Comparison of ENCODE assay signal across 3 cellular contexts in the genomic region with DNA sequence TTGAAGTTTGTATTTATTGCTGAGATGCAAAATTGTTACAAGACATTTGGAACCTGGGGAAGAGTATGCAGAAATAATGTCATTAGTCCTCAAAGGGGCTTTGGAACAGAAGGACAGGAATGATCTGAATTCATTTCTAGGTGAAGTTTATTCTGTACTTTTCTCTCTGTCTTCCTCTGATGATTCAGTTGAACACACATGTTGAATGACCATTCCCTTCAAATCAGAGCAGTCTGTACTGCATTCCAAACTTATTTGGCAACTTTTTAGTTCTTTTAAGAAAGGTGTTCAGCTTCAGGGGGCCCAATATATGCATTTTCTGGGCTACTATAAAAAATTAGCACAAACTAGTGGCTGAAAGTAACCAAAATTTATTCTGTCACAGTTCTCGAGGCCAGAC.
TF ChIP-seq lines count a peak whose summit lies in the region.

No MANE protein-coding gene starts in this region.

TF ChIP-seq in SK-N-SH treated with all-trans-retinoic acid at 6 μM for 48 hours, 23 proteins besides CTCF, POLR2A, EP300 and RAD21 (continues in another document):
- TF ChIP-seq, protein P1, sequence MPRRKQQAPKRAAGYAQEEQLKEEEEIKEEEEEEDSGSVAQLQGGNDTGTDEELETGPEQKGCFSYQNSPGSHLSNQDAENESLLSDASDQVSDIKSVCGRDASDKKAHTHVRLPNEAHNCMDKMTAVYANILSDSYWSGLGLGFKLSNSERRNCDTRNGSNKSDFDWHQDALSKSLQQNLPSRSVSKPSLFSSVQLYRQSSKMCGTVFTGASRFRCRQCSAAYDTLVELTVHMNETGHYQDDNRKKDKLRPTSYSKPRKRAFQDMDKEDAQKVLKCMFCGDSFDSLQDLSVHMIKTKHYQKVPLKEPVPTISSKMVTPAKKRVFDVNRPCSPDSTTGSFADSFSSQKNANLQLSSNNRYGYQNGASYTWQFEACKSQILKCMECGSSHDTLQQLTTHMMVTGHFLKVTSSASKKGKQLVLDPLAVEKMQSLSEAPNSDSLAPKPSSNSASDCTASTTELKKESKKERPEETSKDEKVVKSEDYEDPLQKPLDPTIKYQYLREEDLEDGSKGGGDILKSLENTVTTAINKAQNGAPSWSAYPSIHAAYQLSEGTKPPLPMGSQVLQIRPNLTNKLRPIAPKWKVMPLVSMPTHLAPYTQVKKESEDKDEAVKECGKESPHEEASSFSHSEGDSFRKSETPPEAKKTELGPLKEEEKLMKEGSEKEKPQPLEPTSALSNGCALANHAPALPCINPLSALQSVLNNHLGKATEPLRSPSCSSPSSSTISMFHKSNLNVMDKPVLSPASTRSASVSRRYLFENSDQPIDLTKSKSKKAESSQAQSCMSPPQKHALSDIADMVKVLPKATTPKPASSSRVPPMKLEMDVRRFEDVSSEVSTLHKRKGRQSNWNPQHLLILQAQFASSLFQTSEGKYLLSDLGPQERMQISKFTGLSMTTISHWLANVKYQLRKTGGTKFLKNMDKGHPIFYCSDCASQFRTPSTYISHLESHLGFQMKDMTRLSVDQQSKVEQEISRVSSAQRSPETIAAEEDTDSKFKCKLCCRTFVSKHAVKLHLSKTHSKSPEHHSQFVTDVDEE (CRISPR knock-in tag; IDR thresholded peaks at IDR 0.05), result no peak
- no peak for TF ChIP-seq OSR1 (CRISPR knock-in tag; IDR thresholded peaks at IDR 0.05)
- TF ChIP-seq PPARA (CRISPR knock-in tag; IDR thresholded peaks at IDR 0.05; ENCODE audit: borderline replicate concordance), result no peak
- TF ChIP-seq BACH2 (CRISPR knock-in tag; IDR thresholded peaks at IDR 0.05; ENCODE audit: borderline replicate concordance), result no peak
- TF ChIP-seq ESRRG (CRISPR knock-in tag; IDR thresholded peaks at IDR 0.05), result no peak
- no peak for TF ChIP-seq SNAI2 (CRISPR knock-in tag; IDR thresholded peaks at IDR 0.05)
- TF ChIP-seq, protein P2, sequence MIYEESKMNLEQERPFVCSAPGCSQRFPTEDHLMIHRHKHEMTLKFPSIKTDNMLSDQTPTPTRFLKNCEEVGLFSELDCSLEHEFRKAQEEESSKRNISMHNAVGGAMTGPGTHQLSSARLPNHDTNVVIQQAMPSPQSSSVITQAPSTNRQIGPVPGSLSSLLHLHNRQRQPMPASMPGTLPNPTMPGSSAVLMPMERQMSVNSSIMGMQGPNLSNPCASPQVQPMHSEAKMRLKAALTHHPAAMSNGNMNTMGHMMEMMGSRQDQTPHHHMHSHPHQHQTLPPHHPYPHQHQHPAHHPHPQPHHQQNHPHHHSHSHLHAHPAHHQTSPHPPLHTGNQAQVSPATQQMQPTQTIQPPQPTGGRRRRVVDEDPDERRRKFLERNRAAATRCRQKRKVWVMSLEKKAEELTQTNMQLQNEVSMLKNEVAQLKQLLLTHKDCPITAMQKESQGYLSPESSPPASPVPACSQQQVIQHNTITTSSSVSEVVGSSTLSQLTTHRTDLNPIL (CRISPR knock-in tag; IDR thresholded peaks at IDR 0.05; ENCODE audit: low read depth), result no peak
- no peak for TF ChIP-seq TOX (CRISPR knock-in tag; IDR thresholded peaks at IDR 0.05; ENCODE audit: borderline replicate concordance)
- no peak for TF ChIP-seq ZNF565 (CRISPR knock-in tag; conservative IDR thresholded peaks at IDR 0.05; ENCODE audit: low read depth)
- no peak for TF ChIP-seq TCF4 (CRISPR knock-in tag; IDR thresholded peaks at IDR 0.05; ENCODE audit: borderline replicate concordance)
- TF ChIP-seq CSDC2 (CRISPR knock-in tag; IDR thresholded peaks at IDR 0.05), result no peak
- no peak for TF ChIP-seq ZNF8 (CRISPR knock-in tag; IDR thresholded peaks at IDR 0.05)
- no peak for TF ChIP-seq ZNF70 (CRISPR knock-in tag; IDR thresholded peaks at IDR 0.05)
- no peak for TF ChIP-seq ISL1 (CRISPR knock-in tag; IDR thresholded peaks at IDR 0.05)

TF ChIP-seq in SK-N-SH, 30 proteins besides CTCF, POLR2A, EP300 and RAD21 (continued from another document):
- TF ChIP-seq, protein P3, sequence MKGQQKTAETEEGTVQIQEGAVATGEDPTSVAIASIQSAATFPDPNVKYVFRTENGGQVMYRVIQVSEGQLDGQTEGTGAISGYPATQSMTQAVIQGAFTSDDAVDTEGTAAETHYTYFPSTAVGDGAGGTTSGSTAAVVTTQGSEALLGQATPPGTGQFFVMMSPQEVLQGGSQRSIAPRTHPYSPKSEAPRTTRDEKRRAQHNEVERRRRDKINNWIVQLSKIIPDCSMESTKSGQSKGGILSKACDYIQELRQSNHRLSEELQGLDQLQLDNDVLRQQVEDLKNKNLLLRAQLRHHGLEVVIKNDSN (IDR thresholded peaks at IDR 0.05; ENCODE audit: borderline replicate concordance, low read depth), result no peak
- no peak for TF ChIP-seq SMC3 (IDR thresholded peaks at IDR 0.05; ENCODE audit: low read depth, low read length)
- no peak for TF ChIP-seq POLR2AphosphoS5 (IDR thresholded peaks at IDR 0.05; ENCODE audit: low read depth, low read length)
- TF ChIP-seq, protein P4, sequence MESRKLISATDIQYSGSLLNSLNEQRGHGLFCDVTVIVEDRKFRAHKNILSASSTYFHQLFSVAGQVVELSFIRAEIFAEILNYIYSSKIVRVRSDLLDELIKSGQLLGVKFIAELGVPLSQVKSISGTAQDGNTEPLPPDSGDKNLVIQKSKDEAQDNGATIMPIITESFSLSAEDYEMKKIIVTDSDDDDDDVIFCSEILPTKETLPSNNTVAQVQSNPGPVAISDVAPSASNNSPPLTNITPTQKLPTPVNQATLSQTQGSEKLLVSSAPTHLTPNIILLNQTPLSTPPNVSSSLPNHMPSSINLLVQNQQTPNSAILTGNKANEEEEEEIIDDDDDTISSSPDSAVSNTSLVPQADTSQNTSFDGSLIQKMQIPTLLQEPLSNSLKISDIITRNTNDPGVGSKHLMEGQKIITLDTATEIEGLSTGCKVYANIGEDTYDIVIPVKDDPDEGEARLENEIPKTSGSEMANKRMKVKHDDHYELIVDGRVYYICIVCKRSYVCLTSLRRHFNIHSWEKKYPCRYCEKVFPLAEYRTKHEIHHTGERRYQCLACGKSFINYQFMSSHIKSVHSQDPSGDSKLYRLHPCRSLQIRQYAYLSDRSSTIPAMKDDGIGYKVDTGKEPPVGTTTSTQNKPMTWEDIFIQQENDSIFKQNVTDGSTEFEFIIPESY (IDR thresholded peaks at IDR 0.05; ENCODE audit: borderline replicate concordance, low read depth), result no peak
- TF ChIP-seq FOXJ3 (CRISPR knock-in tag; IDR thresholded peaks at IDR 0.05), result no peak
- no peak for TF ChIP-seq MEF2A (IDR thresholded peaks at IDR 0.05; ENCODE audit: borderline replicate concordance, low read depth)
- TF ChIP-seq, protein P5, sequence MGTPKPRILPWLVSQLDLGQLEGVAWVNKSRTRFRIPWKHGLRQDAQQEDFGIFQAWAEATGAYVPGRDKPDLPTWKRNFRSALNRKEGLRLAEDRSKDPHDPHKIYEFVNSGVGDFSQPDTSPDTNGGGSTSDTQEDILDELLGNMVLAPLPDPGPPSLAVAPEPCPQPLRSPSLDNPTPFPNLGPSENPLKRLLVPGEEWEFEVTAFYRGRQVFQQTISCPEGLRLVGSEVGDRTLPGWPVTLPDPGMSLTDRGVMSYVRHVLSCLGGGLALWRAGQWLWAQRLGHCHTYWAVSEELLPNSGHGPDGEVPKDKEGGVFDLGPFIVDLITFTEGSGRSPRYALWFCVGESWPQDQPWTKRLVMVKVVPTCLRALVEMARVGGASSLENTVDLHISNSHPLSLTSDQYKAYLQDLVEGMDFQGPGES (IDR thresholded peaks at IDR 0.05; ENCODE audit: low read depth, low read length), result no peak
- no peak for TF ChIP-seq TEAD4 (IDR thresholded peaks at IDR 0.05; ENCODE audit: borderline replicate concordance, insufficient read depth)
- no peak for TF ChIP-seq RCOR1 (IDR thresholded peaks at IDR 0.05; ENCODE audit: low read length)
- no peak for TF ChIP-seq FOXM1 (IDR thresholded peaks at IDR 0.05; ENCODE audit: low read depth)
- TF ChIP-seq NFIC (IDR thresholded peaks at IDR 0.05; ENCODE audit: borderline replicate concordance), result no peak
- TF ChIP-seq TCF12 (IDR thresholded peaks at IDR 0.05), result no peak
- TF ChIP-seq GABPA (IDR thresholded peaks at IDR 0.05; ENCODE audit: low read depth), result no peak
- TF ChIP-seq NRF1 (IDR thresholded peaks at IDR 0.05; ENCODE audit: low read depth, low read length), result no peak
- no peak for TF ChIP-seq RFX5 (IDR thresholded peaks at IDR 0.05; ENCODE audit: low read length)
TF ChIP-seq in SK-N-SH: peak in this region for 0.

TF ChIP-seq in IMR-90, 13 proteins besides CTCF, POLR2A, EP300 and RAD21 (continued from another document):
- TF ChIP-seq, protein P6, sequence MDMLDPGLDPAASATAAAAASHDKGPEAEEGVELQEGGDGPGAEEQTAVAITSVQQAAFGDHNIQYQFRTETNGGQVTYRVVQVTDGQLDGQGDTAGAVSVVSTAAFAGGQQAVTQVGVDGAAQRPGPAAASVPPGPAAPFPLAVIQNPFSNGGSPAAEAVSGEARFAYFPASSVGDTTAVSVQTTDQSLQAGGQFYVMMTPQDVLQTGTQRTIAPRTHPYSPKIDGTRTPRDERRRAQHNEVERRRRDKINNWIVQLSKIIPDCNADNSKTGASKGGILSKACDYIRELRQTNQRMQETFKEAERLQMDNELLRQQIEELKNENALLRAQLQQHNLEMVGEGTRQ (IDR thresholded peaks at IDR 0.05; ENCODE audit: low read depth, low read length), result no peak
- no peak for TF ChIP-seq RCOR1 (IDR thresholded peaks at IDR 0.05; ENCODE audit: insufficient replicate concordance, low read length)
- no peak for TF ChIP-seq NFE2L2 (IDR thresholded peaks at IDR 0.05; ENCODE audit: low read depth, low read length)
